In genomic region chr10:91883549-91884542, GRCh38 we compare ENCODE assay signal across 9 cellular contexts. TPM values are rescaled to one million over a fixed set of nuclear protein-coding genes. Genes with fewer than 3 reads are reported as not detected.
DNase-seq lines count a peak whose midpoint lies in the region; ATAC-seq, FAIRE-seq and TF ChIP-seq lines count a peak whose summit lies in the region.
"Had no signal": no experiment of that assay in that cellular context is flagged by ENCODE, and none has a peak within 500 bp of the region (broad histone marks: within the 10 kb centered on the region; RNA-seq: fewer than 3 reads in every experiment).

No MANE protein-coding gene starts in this region.

- H3K9me3 ChIP-seq in K562 (replicated peaks; ENCODE audit: control insufficient read depth, insufficient read depth, low read depth, low read length), result no peaks in the 10 kb centered on the region
- H3K9me3 ChIP-seq in iPS-20b (ENCODE audit: insufficient read depth, low read depth, low read length), result no peaks in the 10 kb centered on the region
- H3K9me3 ChIP-seq in gastrocnemius medialis, result no peaks in the 10 kb centered on the region

- peak overlapping the region; percentile 85 for H3K27ac Mint-ChIP-seq in GM23338
- H3K27ac Mint-ChIP-seq: activated naive CD8-positive, alpha-beta T cell had no signal

- no peak for TF ChIP-seq POLR2A in K562 (conservative IDR thresholded peaks at IDR 0.05)
- no peak for TF ChIP-seq POLR2A in gastrocnemius medialis (IDR thresholded peaks at IDR 0.05)

- H3K9me2 ChIP-seq in GM23338 (ENCODE audit: insufficient read depth), result peaks cover 6% of the 10 kb centered on the region; the same call in 1 of the 2 replicates

- H3K4me1 ChIP-seq in GM23338 (ENCODE audit: insufficient read depth), result peaks cover 64% of the 10 kb centered on the region
- H3K4me1 ChIP-seq in K562 (replicated peaks in 1 of 2; ENCODE audit: control insufficient read depth in 2 of 2, insufficient read depth in 2 of 2, low read length in 2 of 2), result peaks cover 0 to 5% of the 10 kb centered on the region in 2 experiments; a peak in 2 of 5 replicates
- peaks cover 48% of the 10 kb centered on the region for H3K4me1 ChIP-seq in iPS-20b (ENCODE audit: insufficient read depth, low read length)
- H3K4me1 ChIP-seq in gastrocnemius medialis, result peaks cover 5 to 23% of the 10 kb centered on the region in 2 donors

- TF ChIP-seq RAD21 in K562 (CRISPR knock-in tag; conservative IDR thresholded peaks at IDR 0.05 in 1 of 2, IDR thresholded peaks at IDR 0.05 in 1 of 2), result no peak

- H3K9me3 Mint-ChIP-seq in GM23338, result peaks cover 5% of the 10 kb centered on the region; the same call in 1 of the 3 replicates

- peaks cover 10% of the 10 kb centered on the region; the same call in 2 of the 3 replicates for H3K36me3 Mint-ChIP-seq in GM23338 (ENCODE audit: low read depth)

- H3K4me3 ChIP-seq in GM23338, result peak overlapping the region; percentile 27; the same call in 1 of the 2 replicates
- no peak overlapping the region for H3K4me3 ChIP-seq in K562
- peak overlapping the region; percentile 2; the same call in 1 of the 2 replicates for H3K4me3 ChIP-seq in iPS-20b (ENCODE audit: low read length)
- H3K4me3 ChIP-seq in gastrocnemius medialis, result peak overlapping the region; percentile 14 to 33 (median 22)

- H3K4me3 Mint-ChIP-seq in GM23338, result peak overlapping the region; percentile 49; the same call in 2 of the 3 replicates
- H3K4me3 Mint-ChIP-seq: activated naive CD8-positive, alpha-beta T cell had no signal

- H3K4me1 Mint-ChIP-seq in GM23338, result peaks cover 60% of the 10 kb centered on the region

- H4K20me1 ChIP-seq in GM23338 (replicated peaks; ENCODE audit: insufficient read depth), result no peaks in the 10 kb centered on the region
- no peaks in the 10 kb centered on the region for H4K20me1 ChIP-seq in K562 (replicated peaks; ENCODE audit: control insufficient read depth, insufficient read depth, low read length)

- H3K9ac ChIP-seq in K562 (ENCODE audit: insufficient read depth in 1 of 2, low read depth in 2 of 2, low read length in 2 of 2) (no peak overlapping the region), iPS-20b (ENCODE audit: low read depth, low read length) (peak overlapping the region; percentile 29; the same call in 1 of the 2 replicates)

- peaks cover 5% of the 10 kb centered on the region for H3K27me3 Mint-ChIP-seq in GM23338 (ENCODE audit: insufficient read depth, low read depth, poor library complexity)
- H3K27me3 Mint-ChIP-seq: activated naive CD8-positive, alpha-beta T cell had no signal

- peaks cover 25% of the 10 kb centered on the region; the same call in 1 of the 2 replicates for H3F3A ChIP-seq in GM23338 (replicated peaks; ENCODE audit: low read depth)

- peak overlapping the region; percentile 53 for H2AFZ ChIP-seq in GM23338
- peak overlapping the region; percentile 92 for H2AFZ ChIP-seq in K562 (ENCODE audit: low read depth, low read length)

- POLR2A ChIA-PET in K562 (lab: Yijun Ruan, JAX), result no interaction called here

- H3K27ac ChIP-seq in GM23338 (ENCODE audit: low read depth) (peak overlapping the region; percentile 99), K562 (ENCODE audit: extremely low read depth, low read depth, low read length) (no peak overlapping the region), iPS-20b (ENCODE audit: low read length) (peak overlapping the region; percentile 79), gastrocnemius medialis (peak overlapping the region in 3 of 4 donors; percentile 4 to 56 (median 31))

- no peaks in the 10 kb centered on the region for H3K9me1 ChIP-seq in K562 (ENCODE audit: control insufficient read depth, insufficient read depth, low read length)

- no peaks in the 10 kb centered on the region for H3K27me3 ChIP-seq in GM23338 (ENCODE audit: insufficient read depth)
- no peaks in the 10 kb centered on the region for H3K27me3 ChIP-seq in K562 (ENCODE audit: control insufficient read depth in 2 of 2, insufficient read depth in 2 of 2, low read length in 2 of 2)
- no peaks in the 10 kb centered on the region for H3K27me3 ChIP-seq in iPS-20b (ENCODE audit: insufficient read depth, low read length)
- H3K27me3 ChIP-seq in gastrocnemius medialis, result peaks cover 0 to 3% (median 0%) of the 10 kb centered on the region in 3 donors

- ATAC-seq in GM23338 (peak; percentile 8), K562 (peak; percentile 66), gastrocnemius medialis (peak; percentile 70 to 76), GM19463 (IDR thresholded peaks at IDR 0.05; ENCODE audit: unreplicated experiment) (no peak)

- H3K4me2 ChIP-seq in GM23338 (peak overlapping the region; percentile 27), K562 (ENCODE audit: insufficient read depth, low read length) (peak overlapping the region; percentile 38)

- TF ChIP-seq EP300 in K562 (IDR thresholded peaks at IDR 0.05; ENCODE audit: low read length), result no peak

- in situ Hi-C loops in K562 (cut with MboI) (no loop called here), gastrocnemius medialis (cut with MboI; ENCODE audit: low sequenced_read_pairs in 4 of 4) (no loop called here)

- WGBS in K562 (ENCODE audit: insufficient coverage, low coverage, missing lambda C conversion rate), result 35% methylated on average over 19 of the region's 21 CpGs

- H3K36me3 ChIP-seq in GM23338 (ENCODE audit: insufficient read depth) (no peaks in the 10 kb centered on the region), K562 (ENCODE audit: control insufficient read depth, insufficient read depth, low read length) (no peaks in the 10 kb centered on the region), iPS-20b (ENCODE audit: insufficient read depth, low read depth, low read length) (no peaks in the 10 kb centered on the region), gastrocnemius medialis (no peaks in the 10 kb centered on the region)

- intact Hi-C loops in K562 (cut with micrococcal nuclease) (no loop called here), gastrocnemius medialis (cut with DNase I; ENCODE audit: low total_unique reads) (no loop called here)

- no peak for FAIRE-seq in K562 (lab: Jason Lieb, UNC)

- CTCF ChIA-PET in K562 (lab: Yijun Ruan, JAX; ENCODE audit: low intra/inter-chr PET ratio), result no interaction called here

- H3K79me2 ChIP-seq in GM23338 (replicated peaks; ENCODE audit: insufficient read depth) (no peaks in the 10 kb centered on the region), K562 (ENCODE audit: control insufficient read depth, insufficient read depth, low read length) (no peaks in the 10 kb centered on the region)

- TF ChIP-seq CTCF in GM23338 (conservative IDR thresholded peaks at IDR 0.05; ENCODE audit: low read depth in 2 of 2) (no peak), K562 (IDR thresholded peaks at IDR 0.05 in 2 of 3, conservative IDR thresholded peaks at IDR 0.05 in 1 of 3; ENCODE audit: insufficient read depth in 2 of 3, low read depth in 1 of 3, low read length in 3 of 3) (no peak), gastrocnemius medialis (IDR thresholded peaks at IDR 0.05 in 4 of 5, conservative IDR thresholded peaks at IDR 0.05 in 1 of 5) (no peak)

- no TSS peak for BruUV-seq in K562 (replicated peaks; lab: Mats Ljungman, UMichigan)

- DNase-seq in GM23338 (ENCODE audit: low spot score) (peak; percentile 55), K562 (ENCODE audit: extremely low read depth in 1 of 4, low spot score in 3 of 4) (no peak), gastrocnemius medialis (peak in 1 of 2 donors; percentile 28), GM19238 (ENCODE audit: insufficient read length, low spot score) (no peak)
- DNase-seq in activated CD4-positive, CD25-positive, alpha-beta regulatory T cell (lab: John Stamatoyannopoulos, UW), result no peak
- DNase-seq in activated naive CD4-positive, alpha-beta T cell treated with anti-CD3 and anti-CD28 coated beads, Interleukin-2, amount 50 U/mL, for 16 hours, result no peak

RNA-seq across cellular contexts. Expression of gene FGFBP3, which starts 25.4 kb away (rescaled TPM):
- total RNA-seq in GM23338 (2014; rRNA removed; shearing (Covaris generic)), result 73.2 and 73.9 TPM in 2 replicates
- polyA plus RNA-seq in GM23338 (2016; fragmentation: Nextera tagmentation; extraction: Ambion mirVana) (65.7 and 71.9 TPM in 2 replicates), K562 (2011; rRNA removed) (0.84 and 0.91 TPM in 2 replicates), K562 (2014; fragmentation: Illumina TruSeq; extraction: Trizol) (1.8 and 2.0 TPM in 2 replicates), K562 (2014; fragmentation: Nextera tagmentation; extraction: Ambion mirVana) (under 1 TPM; 0.58 to 0.78 TPM), K562 (2014; rRNA removed) (2.2 and 2.4 TPM in 2 replicates)
- total RNA-seq in K562 (2011; cell fraction: chromatin; rRNA removed; ENCODE audit: low replicate concordance), result 2.4 and 3.3 TPM in 2 replicates
- 1.4 and 2.3 TPM in 2 replicates for total RNA-seq in K562 (2011; cell fraction: nucleolus; rRNA removed)
- 3.1 and 3.2 TPM in 2 replicates for total RNA-seq in K562 (2011; cell fraction: nucleoplasm; rRNA removed)
- total RNA-seq in K562 (2014; rRNA removed) (1.6 and 2.5 TPM in 2 replicates), K562 (2014; rRNA removed; fragmentation: Illumina TruSeq; extraction: Trizol) (1.3 and 1.7 TPM in 2 replicates), K562 (2015; rRNA removed; fragmentation: Illumina TruSeq; extraction: Trizol) (1.4 and 1.5 TPM in 2 replicates), K562 (2021) (3.0 TPM in 2 replicates), gastrocnemius medialis (1 to 10 TPM in 1 of 4 donors, under 1 TPM in 2, not detected in 1; 0.33 to 2.0 (median 0.58) TPM)
- 0.66 and 1.0 TPM in 2 replicates for polyA plus RNA-seq in K562 (2011; cell fraction: cytosol; rRNA removed)
- polyA plus RNA-seq in K562 (2011; cell fraction: nucleus; rRNA removed), result 1.2 and 1.5 TPM in 2 replicates
- 3.5 and 3.7 TPM in 2 replicates for polyA plus RNA-seq in K562 (2012)
- polyA minus RNA-seq in K562 (2011; rRNA and poly(A)+ RNA removed), result 0.45 and 0.46 TPM in 2 replicates
- polyA minus RNA-seq in K562 (2011; cell fraction: cytosol; rRNA and poly(A)+ RNA removed), result 0.38 and 0.82 TPM in 2 replicates
- 0.94 and 2.0 TPM in 2 replicates for polyA minus RNA-seq in K562 (2011; cell fraction: nucleus; rRNA and poly(A)+ RNA removed)

RNA-seq across cellular contexts. Expression of gene BTAF1, which starts 39.7 kb away (rescaled TPM):
- total RNA-seq in GM23338 (2014; rRNA removed; shearing (Covaris generic)), result 47.3 and 55.7 TPM in 2 replicates
- polyA plus RNA-seq in GM23338 (2016; fragmentation: Nextera tagmentation; extraction: Ambion mirVana), result 19.0 and 30.4 TPM in 2 replicates
- total RNA-seq in K562 (2011; cell fraction: chromatin; rRNA removed; ENCODE audit: low replicate concordance), result 60.1 and 247 TPM in 2 replicates
- total RNA-seq in K562 (2011; cell fraction: nucleolus; rRNA removed), result 31.5 and 53.6 TPM in 2 replicates
- total RNA-seq in K562 (2011; cell fraction: nucleoplasm; rRNA removed), result 61.0 and 72.3 TPM in 2 replicates
- total RNA-seq in K562 (2014; rRNA removed), result 23.6 and 26.3 TPM in 2 replicates
- 38.8 and 43.3 TPM in 2 replicates for total RNA-seq in K562 (2014; rRNA removed; fragmentation: Illumina TruSeq; extraction: Trizol)
- total RNA-seq in K562 (2015; rRNA removed; fragmentation: Illumina TruSeq; extraction: Trizol), result 36.6 and 39.3 TPM in 2 replicates
- total RNA-seq in K562 (2021), result 28.8 and 30.5 TPM in 2 replicates
- polyA plus RNA-seq in K562 (2011; rRNA removed), result 70.7 and 86.7 TPM in 2 replicates
- polyA plus RNA-seq in K562 (2011; cell fraction: cytosol; rRNA removed), result 6.4 and 18.1 TPM in 2 replicates
- polyA plus RNA-seq in K562 (2011; cell fraction: nucleus; rRNA removed), result 204 and 470 TPM in 2 replicates
- 17.4 and 43.5 TPM in 2 replicates for polyA plus RNA-seq in K562 (2012)
- polyA plus RNA-seq in K562 (2014; fragmentation: Illumina TruSeq; extraction: Trizol), result 24.5 and 26.7 TPM in 2 replicates
- 1 to 10 TPM; 6.6 to 9.7 TPM for polyA plus RNA-seq in K562 (2014; fragmentation: Nextera tagmentation; extraction: Ambion mirVana)
- polyA plus RNA-seq in K562 (2014; rRNA removed), result 32.0 and 39.5 TPM in 2 replicates
- 100.0 and 114 TPM in 2 replicates for polyA minus RNA-seq in K562 (2011; rRNA and poly(A)+ RNA removed)
- polyA minus RNA-seq in K562 (2011; cell fraction: cytosol; rRNA and poly(A)+ RNA removed), result 19.3 and 23.9 TPM in 2 replicates
- 87.2 and 200 TPM in 2 replicates for polyA minus RNA-seq in K562 (2011; cell fraction: nucleus; rRNA and poly(A)+ RNA removed)
- 10 to 100 TPM; 10.5 to 23.7 (median 11.3) TPM for total RNA-seq in gastrocnemius medialis

Comparison
In these comparisons a context has a peak if more than half of its experiments do, and no peak if none do; other contexts are left out.
1. RNA of gene FGFBP3, which starts 25.4 kb away (total RNA-seq): 73.2 to 73.9 TPM in GM23338; 1.3 to 3.3 TPM in K562 and 0.33 to 2.0 TPM in gastrocnemius medialis; every median in the first group is over 10 times any median in the second.